In the genomic region with DNA sequence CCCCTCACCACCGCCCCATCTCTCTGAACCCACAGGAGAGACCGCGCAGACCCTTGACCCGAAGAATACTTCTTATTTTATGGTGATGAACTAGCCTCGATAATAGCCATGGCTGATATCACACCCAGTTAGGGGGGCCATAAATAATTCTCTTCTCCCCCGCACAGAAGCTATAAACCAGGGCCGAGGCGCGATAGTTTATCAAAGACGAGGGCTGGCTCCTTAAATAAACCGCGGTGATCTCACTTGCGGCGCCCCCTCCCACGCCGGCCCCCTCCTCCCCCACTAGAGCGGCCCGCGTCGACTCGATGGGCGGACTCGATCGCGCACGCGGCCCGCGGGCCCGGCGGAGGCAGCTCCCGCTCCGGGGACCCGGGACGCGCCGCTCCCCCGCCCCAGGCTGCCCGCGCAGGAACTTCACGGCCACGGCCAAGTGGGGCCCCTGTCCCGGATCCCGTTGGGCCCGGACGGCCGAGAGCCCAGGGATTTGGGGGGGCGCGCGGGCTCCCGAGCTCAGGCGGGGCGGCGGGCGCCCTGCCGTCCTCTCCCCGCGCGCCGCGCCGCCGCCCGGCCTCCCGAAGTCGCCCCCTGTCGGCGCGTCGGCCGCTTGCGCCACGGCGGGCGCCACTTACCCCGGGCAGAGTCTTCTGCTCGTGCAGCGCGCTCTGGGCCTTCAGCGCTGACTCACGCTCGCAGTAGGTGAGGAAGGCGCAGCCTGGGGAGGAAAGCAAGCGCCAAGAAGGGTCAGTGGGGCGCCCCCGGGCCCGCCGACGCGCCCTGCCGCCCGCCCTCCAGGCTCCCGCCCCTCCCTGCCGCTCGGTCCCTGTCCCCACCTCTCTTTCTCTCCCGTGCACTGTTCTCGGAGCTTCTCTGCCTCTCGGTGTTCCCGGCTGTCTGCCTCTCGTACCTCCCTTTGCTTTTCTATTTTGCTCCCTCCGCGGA, we compare ENCODE assay signal across 8 cellular contexts.
DNase-seq lines count a peak whose midpoint lies in the region; ATAC-seq, FAIRE-seq and TF ChIP-seq lines count a peak whose summit lies in the region.

No MANE protein-coding gene starts in this region.

- dilution Hi-C loops in endothelial cell of umbilical vein (cut with MboI; ENCODE audit: extremely low pct_ligation_motif_present, low sequenced_read_pairs): no loop called here

- peaks cover 8% of the 10 kb centered on the region for H3K4me1 ChIP-seq in endothelial cell of umbilical vein (ENCODE audit: control insufficient read depth, extremely low read depth, insufficient read depth, low read length)

- no peak for FAIRE-seq in endothelial cell of umbilical vein (lab: Jason Lieb, UNC)

- no peak for TF ChIP-seq POLR2A in endothelial cell of umbilical vein (IDR thresholded peaks at IDR 0.05; ENCODE audit: low read depth, low read length)

- H3K4me3 ChIP-seq in GM12864 (ENCODE audit: low read depth, low read length) (no peak overlapping the region), endothelial cell of umbilical vein (replicated peaks in 1 of 3; ENCODE audit: insufficient read depth in 1 of 3, low read depth in 1 of 3, low read length in 3 of 3) (no peak overlapping the region)

- no peak overlapping the region for H3K27ac ChIP-seq in endothelial cell of umbilical vein (ENCODE audit: insufficient read depth, low read depth, low read length)

- H2AFZ ChIP-seq in endothelial cell of umbilical vein (ENCODE audit: low read depth, low read length): no peak overlapping the region

- CTCF ChIA-PET in endothelial cell of umbilical vein (lab: Charles Lee): interaction anchor here (0.8 kb wide), 1 partner anchor 23 kb away, joined by 3 read pairs; no protein-coding TSS in a partner anchor

- H3K27me3 ChIP-seq in endothelial cell of umbilical vein (ENCODE audit: control insufficient read depth in 2 of 2, insufficient read depth in 2 of 2, low read length in 2 of 2): peaks cover 2 to 19% of the 10 kb centered on the region in 2 experiments

- ATAC-seq in omental fat pad (ENCODE audit: low FRiP score): peak; percentile 49

- intact Hi-C loops in endothelial cell of umbilical vein (cut with micrococcal nuclease): no loop called here

- no peak overlapping the region for H3K4me2 ChIP-seq in endothelial cell of umbilical vein (ENCODE audit: insufficient read depth, low read length)

- H3K9me3 ChIP-seq in endothelial cell of umbilical vein (replicated peaks; ENCODE audit: control insufficient read depth, insufficient read depth, low read length): no peaks in the 10 kb centered on the region

- TF ChIP-seq CTCF in GM12864 (IDR thresholded peaks at IDR 0.05; ENCODE audit: low read depth, low read length, missing control alignments) (peak; percentile 26), endothelial cell of umbilical vein (IDR thresholded peaks at IDR 0.05; ENCODE audit: extremely low read depth in 1 of 2, insufficient read depth in 1 of 2, low read depth in 1 of 2, low read length in 2 of 2) (peak in 1 of 2 donors; percentile 35), omental fat pad (IDR thresholded peaks at IDR 0.05) (no peak)

- BruUV-seq in endothelial cell of umbilical vein (replicated peaks; lab: Mats Ljungman, UMichigan): no TSS peak

- H3K79me2 ChIP-seq in endothelial cell of umbilical vein (ENCODE audit: control insufficient read depth, insufficient read depth, low read length): no peaks in the 10 kb centered on the region

- H3K9ac ChIP-seq in endothelial cell of umbilical vein (replicated peaks; ENCODE audit: extremely low read depth, insufficient read depth, low read length): no peak overlapping the region

- POLR2A ChIA-PET in endothelial cell of umbilical vein (lab: Charles Lee): no interaction called here

- H3K36me3 ChIP-seq in endothelial cell of umbilical vein (ENCODE audit: control insufficient read depth in 2 of 2, extremely low read depth in 1 of 2, insufficient read depth in 2 of 2, low read length in 2 of 2): no peaks in the 10 kb centered on the region

- no peaks in the 10 kb centered on the region for H4K20me1 ChIP-seq in endothelial cell of umbilical vein (replicated peaks; ENCODE audit: control insufficient read depth, extremely low read depth, insufficient read depth, low read length)

- DNase-seq in GM12864 (ENCODE audit: low read depth) (no peak), NCI-H1105 treated with DMSO at 0.1 percent for 48 hours (lab: John Stamatoyannopoulos, UW) (peak; percentile 50), endothelial cell of umbilical vein (ENCODE audit: low read depth, low spot score) (no peak), omental fat pad (ENCODE audit: low spot score) (no peak), SK-N-DZ (ENCODE audit: low spot score) (no peak), NOMO-1 treated with DMSO at 0.1 percent for 48 hours (lab: John Stamatoyannopoulos, UW; ENCODE audit: unreplicated experiment) (no peak)
- no peak for DNase-seq in effector CD4-positive, alpha-beta T cell
- DNase-seq in activated naive CD4-positive, alpha-beta T cell treated with Interleukin-2 at 50 U/mL for 16 hours: no peak

- no peaks in the 10 kb centered on the region for H3K9me1 ChIP-seq in endothelial cell of umbilical vein (replicated peaks; ENCODE audit: control insufficient read depth, extremely low read depth, insufficient read depth, low read length)

TF ChIP-seq in endothelial cell of umbilical vein, 7 proteins besides CTCF, POLR2A, EP300 and RAD21:
- peak; percentile 42 for TF ChIP-seq EZH2 (IDR thresholded peaks at IDR 0.05; ENCODE audit: borderline replicate concordance, low read depth, low read length, severe bottlenecking)
- no peak for TF ChIP-seq MYC (IDR thresholded peaks at IDR 0.05; ENCODE audit: low read depth, low read length)
- TF ChIP-seq POLR2AphosphoS5 (IDR thresholded peaks at IDR 0.05; ENCODE audit: insufficient read depth, low read depth, low read length): no peak
